Comparison of ENCODE assay signal across 22 cellular contexts in genomic region chr6:6753301-6753700, GRCh38.
DNase-seq lines count a peak whose midpoint lies in the region; ATAC-seq and TF ChIP-seq lines count a peak whose summit lies in the region.
"Had no signal": no experiment of that assay in that cellular context is flagged by ENCODE, and none has a peak within 500 bp of the region (broad histone marks: within the 10 kb centered on the region; RNA-seq: fewer than 3 reads in every experiment).

No MANE protein-coding gene starts in this region.

- TF ChIP-seq CTCF in colonic mucosa (IDR thresholded peaks at IDR 0.05) (no peak), smooth muscle cell (IDR thresholded peaks at IDR 0.05; ENCODE audit: borderline replicate concordance, insufficient read depth, poor library complexity, severe bottlenecking) (no peak)

- DNase-seq in LoVo (ENCODE audit: low spot score) (peak; percentile 42), colonic mucosa (peak; percentile 56), smooth muscle cell (lab: John Stamatoyannopoulos, UW; ENCODE audit: unreplicated experiment) (no peak), NCI-H526 (lab: John Stamatoyannopoulos, UW) (no peak)
- DNase-seq in stimulated activated CD4-positive, alpha-beta T cell treated with anti-CD3 and anti-CD28 coated beads, Interleukin-2, amount 100 ng/mL, for 48 hours, result no peak
- DNase-seq: AML-193; CD4-positive, alpha-beta memory T cell; COR-L47; GOT3; HCEC 1CT; NCI-H1092; NCI-H1417 treated with DMSO at 0.1 percent for 48 hours; NCI-H1694 treated with DMSO at 0.1 percent for 48 hours; NCI-H2081; NCI-H2227 treated with DMSO at 0.1 percent for 48 hours; NCI-H69; SHP77 had no signal

- H3K36me3 ChIP-seq in colonic mucosa, result no peaks in the 10 kb centered on the region
- H3K36me3 ChIP-seq in mesodermal cell (ENCODE audit: control insufficient read depth, insufficient read depth, low read length), result no peaks in the 10 kb centered on the region
- H3K36me3 ChIP-seq in smooth muscle cell (ENCODE audit: low read depth), result no peaks in the 10 kb centered on the region
- H3K36me3 ChIP-seq: BLaER1 treated with 17β-estradiol and CSF1 and Interleukin-3, amounts not matched to agents 10 nM and 100 nM had no signal

- H3F3A ChIP-seq in smooth muscle cell (ENCODE audit: low read depth), result peaks cover 41% of the 10 kb centered on the region

- peak overlapping the region; percentile 57 for H3K4me2 ChIP-seq in smooth muscle cell

- H3K9me3 ChIP-seq in colonic mucosa (no peaks in the 10 kb centered on the region), mesodermal cell (ENCODE audit: control insufficient read depth, low read length) (no peaks in the 10 kb centered on the region), smooth muscle cell (replicated peaks; ENCODE audit: low read depth) (no peaks in the 10 kb centered on the region)

- H2AFZ ChIP-seq in smooth muscle cell (ENCODE audit: low read depth), result no peak overlapping the region

- intact Hi-C loops in colonic mucosa (cut with DNase I), result no loop called here

- H3K9ac ChIP-seq in colonic mucosa (ENCODE audit: low read depth in 2 of 2, low read length in 2 of 2) (peak overlapping the region; percentile 7 to 75), smooth muscle cell (ENCODE audit: low read depth) (no peak overlapping the region)
- H3K9ac ChIP-seq: BLaER1 treated with 17β-estradiol and CSF1 and Interleukin-3, amounts not matched to agents 10 nM and 100 nM had no signal

- H3K4me1 ChIP-seq in colonic mucosa (peaks cover 10% of the 10 kb centered on the region), mesodermal cell (ENCODE audit: control insufficient read depth, insufficient read depth, low read length, poor library complexity, severe bottlenecking) (peaks cover 41% of the 10 kb centered on the region), smooth muscle cell (ENCODE audit: low read depth) (peaks cover 36% of the 10 kb centered on the region)

- WGBS in mesodermal cell (ENCODE audit: insufficient coverage in 2 of 2), 2 experiments, result 94 to 100% methylated on average over 5 of the region's 8 CpGs
- 98% methylated on average over 8 of the region's 8 CpGs for WGBS in smooth muscle cell (ENCODE audit: low lambda C conversion rate)

- H3K27ac ChIP-seq in colonic mucosa (peak overlapping the region; percentile 90), mesodermal cell (ENCODE audit: low read depth, low read length, severe bottlenecking) (peak overlapping the region; percentile 43), smooth muscle cell (ENCODE audit: low read depth) (peak overlapping the region; percentile 62)
- H3K27ac ChIP-seq: HL-60, RWPE1 had no signal

- ATAC-seq in GM18861 (IDR thresholded peaks at IDR 0.05; ENCODE audit: unreplicated experiment), result no peak

- no peaks in the 10 kb centered on the region for H3K79me2 ChIP-seq in smooth muscle cell (ENCODE audit: low read depth)

- no peaks in the 10 kb centered on the region for H4K20me1 ChIP-seq in smooth muscle cell (ENCODE audit: low read depth)
- H4K20me1 ChIP-seq: BLaER1 treated with 17β-estradiol and CSF1 and Interleukin-3, amounts not matched to agents 10 nM and 100 nM had no signal

- no peaks in the 10 kb centered on the region for H3K27me3 ChIP-seq in colonic mucosa
- H3K27me3 ChIP-seq in smooth muscle cell (ENCODE audit: low read depth), result no peaks in the 10 kb centered on the region
- H3K27me3 ChIP-seq: BLaER1 treated with 17β-estradiol and CSF1 and Interleukin-3, amounts not matched to agents 10 nM and 100 nM had no signal

- H3K4me3 ChIP-seq in colonic mucosa, result no peak overlapping the region
- H3K4me3 ChIP-seq in mesodermal cell (ENCODE audit: extremely low read depth, insufficient read depth, low read length, poor library complexity, severe bottlenecking), result no peak overlapping the region
- H3K4me3 ChIP-seq in smooth muscle cell, result no peak overlapping the region
- H3K4me3 ChIP-seq: BLaER1 treated with 17β-estradiol and CSF1 and Interleukin-3, amounts not matched to agents 10 nM and 100 nM had no signal

Comparison
In these comparisons a context has a peak if more than half of its experiments do, and no peak if none do; other contexts are left out.
1. DNase-seq: peak in LoVo (single experiment) and colonic mucosa (single experiment); none in smooth muscle cell (single experiment), stimulated activated CD4-positive, alpha-beta T cell treated with anti-CD3 and anti-CD28 coated beads, Interleukin-2, amount 100 ng/mL, for 48 hours (0 of 2) and NCI-H526 (0 of 2).
2. Peak in every context shown above with its lines, with median percentiles within 50 percentile points of each other: H3K27ac ChIP-seq.